Comparison of ENCODE assay signal across 12 cellular contexts in the genomic region with DNA sequence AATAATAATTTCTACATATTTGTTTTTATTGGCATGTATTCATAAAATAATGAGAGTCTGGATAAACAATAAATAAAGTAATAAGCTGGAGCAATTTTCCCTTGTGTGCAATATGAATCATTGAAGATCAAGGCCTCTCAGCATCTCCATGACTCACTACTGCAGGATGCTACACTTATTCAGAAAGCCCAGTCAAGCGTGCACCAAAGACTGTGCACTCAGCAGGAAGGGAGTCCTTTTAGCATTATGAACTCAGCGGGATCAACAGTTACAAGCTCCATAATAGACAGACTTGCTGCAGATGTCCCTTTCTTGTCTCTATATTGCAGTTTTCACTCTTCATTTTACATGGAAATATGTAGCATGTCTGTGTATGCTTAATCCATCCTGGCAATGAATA.
DNase-seq lines count a peak whose midpoint lies in the region; ATAC-seq and TF ChIP-seq lines count a peak whose summit lies in the region.
"Had no signal": no experiment of that assay in that cellular context is flagged by ENCODE, and none has a peak within 500 bp of the region (broad histone marks: within the 10 kb centered on the region; RNA-seq: fewer than 3 reads in every experiment).

No MANE protein-coding gene starts in this region.

- 76 to 78% methylated on average over 2 of the region's 2 CpGs for WGBS in aorta, 2 donors

- H3K9me3 Mint-ChIP-seq in CD14-positive monocyte = peaks cover 0 to 2% (median 0%) of the 10 kb centered on the region in 7 donors

- no peaks in the 10 kb centered on the region for H3K27me3 Mint-ChIP-seq in CD14-positive monocyte (ENCODE audit: low read depth in 3 of 3)

- H3K36me3 ChIP-seq in MG63 (no peaks in the 10 kb centered on the region), aorta (ENCODE audit: control insufficient read depth in 1 of 2, insufficient read depth in 2 of 2, low read length in 1 of 2) (no peaks in the 10 kb centered on the region)
- H3K36me3 ChIP-seq: adrenal gland, spleen had no signal

- H3K27me3 ChIP-seq in MG63 (no peaks in the 10 kb centered on the region; the same call in 1 of the 2 replicates), aorta (ENCODE audit: control insufficient read depth in 1 of 2, insufficient read depth in 2 of 2, low read length in 1 of 2) (no peaks in the 10 kb centered on the region)
- H3K27me3 ChIP-seq: adrenal gland, spleen had no signal

- intact Hi-C loops in CD14-positive monocyte (cut with micrococcal nuclease) = no loop called here
- intact Hi-C loops in aorta (cut with DNase I) = no loop called here

- H3K27ac ChIP-seq in aorta (ENCODE audit: low read depth in 1 of 2, low read length in 2 of 2) = no peak overlapping the region
- H3K27ac ChIP-seq: adrenal gland, spleen had no signal

- TF ChIP-seq CTCF in astrocyte of the spinal cord (IDR thresholded peaks at IDR 0.05; ENCODE audit: low read depth, low read length) (no peak), CD14-positive monocyte (IDR thresholded peaks at IDR 0.05) (no peak)

- no peak overlapping the region for H3K4me3 Mint-ChIP-seq in CD14-positive monocyte

- DNase-seq in Ammon's horn (ENCODE audit: low spot score) (peak; percentile 21), MG63 (peak; percentile 85), NCI-H446 (lab: John Stamatoyannopoulos, UW) (peak; percentile 99), astrocyte of the spinal cord (ENCODE audit: low read depth, low spot score) (peak; percentile 89), CD14-positive monocyte (ENCODE audit: low spot score) (no peak), aorta (no peak)
- DNase-seq in activated effector memory CD4-positive, alpha-beta T cell treated with anti-CD3 and anti-CD28 coated beads, Interleukin-2, amount 50 U/mL, for 16 hours = no peak
- no peak for DNase-seq in effector CD8-positive, alpha-beta T cell (lab: John Stamatoyannopoulos, UW)
- DNase-seq: adrenal gland; NCI-H526; spleen; stimulated activated CD8-positive, alpha-beta memory T cell treated with anti-CD3 and anti-CD28 coated beads, Interleukin-4, amount 100 ng/mL, for 48 hours had no signal

- H3K9me3 ChIP-seq in MG63 (peaks cover 3% of the 10 kb centered on the region; the same call in 1 of the 2 replicates), aorta (ENCODE audit: control insufficient read depth, low read length) (no peaks in the 10 kb centered on the region)
- H3K9me3 ChIP-seq: adrenal gland had no signal

- no peak overlapping the region for H3K4me3 ChIP-seq in MG63
- H3K4me3 ChIP-seq in astrocyte of the spinal cord (ENCODE audit: low read depth, low read length) = no peak overlapping the region
- H3K4me3 ChIP-seq in aorta (ENCODE audit: low read length in 2 of 2) = no peak overlapping the region
- H3K4me3 ChIP-seq: adrenal gland, spleen had no signal

- H3K4me1 ChIP-seq in aorta (ENCODE audit: control insufficient read depth in 1 of 2, insufficient read depth in 2 of 2, low read length in 2 of 2) = no peaks in the 10 kb centered on the region
- H3K4me1 ChIP-seq: adrenal gland, spleen had no signal

- in situ Hi-C loops in astrocyte of the spinal cord (cut with HindIII; ENCODE audit: low sequenced_read_pairs) = no loop called here

- ATAC-seq in aorta (ENCODE audit: low FRiP score) = no peak

- H3K36me3 Mint-ChIP-seq in CD14-positive monocyte = no peaks in the 10 kb centered on the region

- H3K4me1 Mint-ChIP-seq in CD14-positive monocyte = no peaks in the 10 kb centered on the region

- no peak overlapping the region for H3K27ac Mint-ChIP-seq in CD14-positive monocyte

Comparison
In these comparisons a context has a peak if more than half of its experiments do, and no peak if none do; other contexts are left out.
1. DNase-seq: peak in Ammon's horn (single experiment), MG63 (single experiment), NCI-H446 (2 of 2) and astrocyte of the spinal cord (single experiment); none in activated effector memory CD4-positive, alpha-beta T cell treated with anti-CD3 and anti-CD28 coated beads, Interleukin-2, amount 50 U/mL, for 16 hours (single experiment), CD14-positive monocyte (single experiment), effector CD8-positive, alpha-beta T cell (single experiment) and aorta (0 of 2).